ENCODE assay signal across 18 cellular contexts in genomic region chr15:96363692-96364091, GRCh38. TPM values are rescaled to one million over a fixed set of nuclear protein-coding genes. Genes with fewer than 3 reads are reported as not detected.
"Had no signal": no experiment of that assay in that cellular context is flagged by ENCODE, and none has a peak within 500 bp of the region (broad histone marks: within the 10 kb centered on the region; RNA-seq: fewer than 3 reads in every experiment).

No MANE protein-coding gene starts in this region.

- H3K9me3 Mint-ChIP-seq: mesothelial cell of epicardium had no signal

- H3K9ac ChIP-seq: parathyroid adenoma had no signal

- H3K4me1 Mint-ChIP-seq: T-helper 17 cell had no signal

- DNase-seq: activated CD4-positive, alpha-beta T cell treated with anti-CD3 and anti-CD28 coated beads for 4 hours; activated CD8-positive, alpha-beta memory T cell treated with anti-CD3 and anti-CD28 coated beads, Interleukin-2, amount 50 U/mL, for 48 hours; dorsolateral prefrontal cortex; heart right ventricle; left colon; stimulated activated naive CD8-positive, alpha-beta T cell treated with anti-CD3 and anti-CD28 coated beads, Interleukin-15, amount 100 ng/mL, for 72 hours; T-helper 17 cell; WERI-Rb-1 had no signal

- H3K27ac ChIP-seq: ascending aorta, dorsolateral prefrontal cortex, gastroesophageal sphincter, heart right ventricle, parathyroid adenoma, right atrium auricular region, skin epidermis, thoracic aorta, uterus, WERI-Rb-1 had no signal

- H3K4me1 ChIP-seq: parathyroid adenoma, uterus had no signal

- H3K4me3 Mint-ChIP-seq: activated T-helper 1 cell treated with anti-CD3 and anti-CD28 coated beads, Interleukin-12 subunit alpha, Interleukin-12 subunit beta, Interleukin-2, Interleukin-4 antibody, amounts not matched to agents 30 ng/mL and 10 ng/mL and 1 ng/mL, durations not matched to agents 14 hours and 24 hours and 36 hours; mesothelial cell of epicardium; T-helper 17 cell had no signal

- H3K9me3 ChIP-seq: ascending aorta, gastroesophageal sphincter, heart right ventricle, right atrium auricular region, thoracic aorta, uterus had no signal

- H3K27ac Mint-ChIP-seq: mesothelial cell of epicardium; stimulated activated naive CD8-positive, alpha-beta T cell treated with anti-CD3 and anti-CD28 coated beads, Interleukin-15, amount 100 ng/mL, for 72 hours; T-helper 17 cell had no signal

- H3K4me3 ChIP-seq: ascending aorta, dorsolateral prefrontal cortex, gastroesophageal sphincter, heart right ventricle, lung, right atrium auricular region, skin epidermis, thoracic aorta, uterus had no signal

- H3K36me3 ChIP-seq: ascending aorta, gastroesophageal sphincter, heart right ventricle, right atrium auricular region, thoracic aorta, uterus, WERI-Rb-1 had no signal

- H2AFZ ChIP-seq: parathyroid adenoma had no signal

- H3K27me3 ChIP-seq: gastroesophageal sphincter, uterus had no signal

RNA-seq across cellular contexts. Expression of gene NR2F2, which starts 33.2 kb away (rescaled TPM):
- total RNA-seq: activated T-helper 1 cell treated with anti-CD3 and anti-CD28 coated beads, Interleukin-12 subunit alpha, Interleukin-12 subunit beta, Interleukin-2, Interleukin-4 antibody, amounts not matched to agents 30 ng/mL and 10 ng/mL and 1 ng/mL, durations not matched to agents 14 hours and 24 hours and 36 hours; T-helper 17 cell had no signal
